Comparison of ENCODE assay signal across 2 cellular contexts in the genomic region with DNA sequence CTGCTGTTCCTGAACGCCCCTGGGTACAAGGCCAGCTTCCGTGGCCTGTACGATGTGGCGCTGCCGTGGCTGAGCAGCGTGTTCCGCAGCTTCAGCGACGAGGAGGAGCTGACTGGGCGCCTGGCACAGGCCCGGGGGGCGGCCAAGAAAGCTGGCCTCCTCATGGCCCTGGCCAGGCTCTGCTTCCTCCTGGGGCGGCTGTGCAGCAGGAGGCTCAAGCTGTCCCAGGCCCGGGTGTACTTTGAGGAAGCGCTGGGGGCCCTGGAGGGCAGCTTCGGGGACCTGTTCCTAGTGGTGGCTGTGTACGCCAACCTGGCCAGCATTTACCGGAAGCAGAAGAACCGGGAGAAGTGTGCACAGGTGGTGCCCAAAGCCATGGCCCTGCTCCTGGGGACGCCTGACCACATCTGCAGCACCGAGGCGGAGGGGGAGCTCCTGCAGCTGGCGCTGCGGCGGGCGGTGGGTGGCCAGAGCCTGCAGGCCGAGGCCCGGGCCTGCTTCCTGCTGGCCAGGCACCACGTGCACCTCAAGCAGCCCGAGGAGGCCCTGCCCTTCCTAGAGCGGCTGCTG.
TF ChIP-seq lines count a peak whose summit lies in the region.

No MANE protein-coding gene starts in this region.

TF ChIP-seq in IMR-90, 13 proteins besides CTCF, POLR2A, EP300 and RAD21:
- TF ChIP-seq SMC3 (IDR thresholded peaks at IDR 0.05; ENCODE audit: low read depth, low read length) (no peak), RFX5 (IDR thresholded peaks at IDR 0.05; ENCODE audit: low read depth, low read length) (no peak), CHD1 (IDR thresholded peaks at IDR 0.05; ENCODE audit: low read depth, low read length) (no peak), BHLHE40 (IDR thresholded peaks at IDR 0.05; ENCODE audit: low read depth, low read length) (no peak)
- TF ChIP-seq, protein P1, sequence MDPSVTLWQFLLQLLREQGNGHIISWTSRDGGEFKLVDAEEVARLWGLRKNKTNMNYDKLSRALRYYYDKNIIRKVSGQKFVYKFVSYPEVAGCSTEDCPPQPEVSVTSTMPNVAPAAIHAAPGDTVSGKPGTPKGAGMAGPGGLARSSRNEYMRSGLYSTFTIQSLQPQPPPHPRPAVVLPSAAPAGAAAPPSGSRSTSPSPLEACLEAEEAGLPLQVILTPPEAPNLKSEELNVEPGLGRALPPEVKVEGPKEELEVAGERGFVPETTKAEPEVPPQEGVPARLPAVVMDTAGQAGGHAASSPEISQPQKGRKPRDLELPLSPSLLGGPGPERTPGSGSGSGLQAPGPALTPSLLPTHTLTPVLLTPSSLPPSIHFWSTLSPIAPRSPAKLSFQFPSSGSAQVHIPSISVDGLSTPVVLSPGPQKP (IDR thresholded peaks at IDR 0.05; ENCODE audit: borderline replicate concordance, low read depth, low read length) = no peak

TF ChIP-seq in endothelial cell of umbilical vein, 7 proteins besides CTCF, POLR2A, EP300 and RAD21:
- TF ChIP-seq MYC (IDR thresholded peaks at IDR 0.05; ENCODE audit: low read depth, low read length) = no peak
- TF ChIP-seq, protein P2, sequence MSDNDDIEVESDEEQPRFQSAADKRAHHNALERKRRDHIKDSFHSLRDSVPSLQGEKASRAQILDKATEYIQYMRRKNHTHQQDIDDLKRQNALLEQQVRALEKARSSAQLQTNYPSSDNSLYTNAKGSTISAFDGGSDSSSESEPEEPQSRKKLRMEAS (IDR thresholded peaks at IDR 0.05; ENCODE audit: insufficient read depth, insufficient read length) = no peak
- TF ChIP-seq POLR2AphosphoS5 (IDR thresholded peaks at IDR 0.05; ENCODE audit: insufficient read depth, low read depth, low read length) = no peak
- TF ChIP-seq JUN (IDR thresholded peaks at IDR 0.05; ENCODE audit: borderline replicate concordance, insufficient read depth, insufficient read length, low read depth) = no peak
- TF ChIP-seq EZH2 (IDR thresholded peaks at IDR 0.05; ENCODE audit: borderline replicate concordance, low read depth, low read length, severe bottlenecking) = no peak
- no peak for TF ChIP-seq GATA2 (IDR thresholded peaks at IDR 0.05; ENCODE audit: insufficient read depth, insufficient read length, low read depth, low read length)
- no peak for TF ChIP-seq FOS (IDR thresholded peaks at IDR 0.05; ENCODE audit: borderline replicate concordance, insufficient read depth, low read length)
TF ChIP-seq in endothelial cell of umbilical vein: peak in this region for 0.
